Comparison of ENCODE assay signal across 32 cellular contexts in genomic region chr20:3436864-3437574, GRCh38.
"Had no signal": no experiment of that assay in that cellular context is flagged by ENCODE, and none has a peak within 500 bp of the region (broad histone marks: within the 10 kb centered on the region; RNA-seq: fewer than 3 reads in every experiment).

No MANE protein-coding gene starts in this region.

- H3K4me1 ChIP-seq: adrenal gland, gastroesophageal sphincter, psoas muscle had no signal

- H3K27ac ChIP-seq: adrenal gland, cardiac muscle cell, coronary artery, dorsolateral prefrontal cortex, gastroesophageal sphincter, neutrophil, ovary, psoas muscle, thoracic aorta, WERI-Rb-1 had no signal

- H3K27me3 Mint-ChIP-seq: naive B cell had no signal

- H3K36me3 Mint-ChIP-seq: activated naive CD8-positive, alpha-beta T cell treated with anti-CD3 and anti-CD28 coated beads for 36 hours; brain; naive B cell; stimulated activated effector memory CD8-positive, alpha-beta T cell treated with anti-CD3 and anti-CD28 coated beads, Interleukin-12 subunit alpha, Interleukin-12 subunit beta, amount 100 ng/mL, for 72 hours had no signal

- H3K9me3 ChIP-seq: adrenal gland, gastroesophageal sphincter, neutrophil, ovary, psoas muscle, thoracic aorta had no signal

- H3K4me1 Mint-ChIP-seq: activated naive CD8-positive, alpha-beta T cell treated with anti-CD3 and anti-CD28 coated beads for 36 hours; brain; nephron progenitor cell; stimulated activated effector memory CD8-positive, alpha-beta T cell treated with anti-CD3 and anti-CD28 coated beads, Interleukin-12 subunit alpha, Interleukin-12 subunit beta, amount 100 ng/mL, for 72 hours had no signal

- H3K36me3 ChIP-seq: adrenal gland, cardiac muscle cell, gastroesophageal sphincter, neutrophil, ovary, thoracic aorta, WERI-Rb-1 had no signal

- DNase-seq: activated CD4-positive, alpha-beta T cell treated with anti-CD3 and anti-CD28 coated beads for 48 hours; activated CD4-positive, alpha-beta T cell treated with anti-CD3 and anti-CD28 coated beads, Interleukin-2, amount 50 U/mL, for 48 hours; activated CD8-positive, alpha-beta memory T cell treated with anti-CD3 and anti-CD28 coated beads for 24 hours; activated effector memory CD4-positive, alpha-beta T cell treated with Interleukin-2 at 50 U/mL for 16 hours; activated naive CD4-positive, alpha-beta T cell treated with anti-CD3 and anti-CD28 coated beads for 36 hours; activated naive CD8-positive, alpha-beta T cell treated with anti-CD3 and anti-CD28 coated beads for 36 hours; adrenal gland; aorta; dorsolateral prefrontal cortex; effector memory CD4-positive, alpha-beta T cell; erythroblast; head of caudate nucleus; hypothalamus; left ventricle myocardium superior; naive B cell; nephron progenitor cell; ovary; psoas muscle; right cardiac atrium; stimulated activated CD4-positive, alpha-beta T cell treated with anti-CD3 and anti-CD28 coated beads, Interleukin-4, amount 100 ng/mL, for 24 hours; T-helper 9 cell; trophoblast cell; WERI-Rb-1 had no signal

- H3K9me3 Mint-ChIP-seq: activated naive CD4-positive, alpha-beta T cell treated with anti-CD3 and anti-CD28 coated beads for 36 hours; activated naive CD8-positive, alpha-beta T cell treated with anti-CD3 and anti-CD28 coated beads for 36 hours; naive B cell; stimulated activated effector memory CD8-positive, alpha-beta T cell treated with anti-CD3 and anti-CD28 coated beads, Interleukin-12 subunit alpha, Interleukin-12 subunit beta, amount 100 ng/mL, for 72 hours; stimulated activated naive CD8-positive, alpha-beta T cell treated with anti-CD3 and anti-CD28 coated beads, Interleukin-15, Interleukin-2, amounts not matched to agents 100 ng/mL and 50 ng/mL, for 24 hours; T-helper 1 cell treated with Interleukin-12 subunit alpha and Interleukin-12 subunit beta and Interleukin-4 antibody, amounts not matched to agents 30 μg/mL and 1 μg/mL, for 36 hours had no signal

- H3K27ac Mint-ChIP-seq: activated naive CD4-positive, alpha-beta T cell treated with anti-CD3 and anti-CD28 coated beads for 36 hours; activated naive CD8-positive, alpha-beta T cell treated with anti-CD3 and anti-CD28 coated beads for 36 hours; brain; naive B cell; nephron progenitor cell; stimulated activated effector memory CD8-positive, alpha-beta T cell treated with anti-CD3 and anti-CD28 coated beads, Interleukin-12 subunit alpha, Interleukin-12 subunit beta, amount 100 ng/mL, for 72 hours; stimulated activated naive CD8-positive, alpha-beta T cell treated with anti-CD3 and anti-CD28 coated beads, Interleukin-15, Interleukin-2, amounts not matched to agents 100 ng/mL and 50 ng/mL, for 24 hours; T-helper 1 cell treated with Interleukin-12 subunit alpha and Interleukin-12 subunit beta and Interleukin-4 antibody, amounts not matched to agents 30 μg/mL and 1 μg/mL, for 36 hours had no signal

- H3K4me3 ChIP-seq: adrenal gland, cardiac muscle cell, coronary artery, dorsolateral prefrontal cortex, gastroesophageal sphincter, ovary, psoas muscle, thoracic aorta had no signal

- H3K4me3 Mint-ChIP-seq: activated naive CD4-positive, alpha-beta T cell treated with anti-CD3 and anti-CD28 coated beads for 36 hours; activated naive CD8-positive, alpha-beta T cell treated with anti-CD3 and anti-CD28 coated beads for 36 hours; brain; naive B cell; nephron progenitor cell; stimulated activated effector memory CD8-positive, alpha-beta T cell treated with anti-CD3 and anti-CD28 coated beads, Interleukin-12 subunit alpha, Interleukin-12 subunit beta, amount 100 ng/mL, for 72 hours; stimulated activated naive CD8-positive, alpha-beta T cell treated with anti-CD3 and anti-CD28 coated beads, Interleukin-15, Interleukin-2, amounts not matched to agents 100 ng/mL and 50 ng/mL, for 24 hours; T-helper 1 cell treated with Interleukin-12 subunit alpha and Interleukin-12 subunit beta and Interleukin-4 antibody, amounts not matched to agents 30 μg/mL and 1 μg/mL, for 36 hours had no signal
